In genomic region chr14:94075008-94075407, GRCh38 we compare ENCODE assay signal across 24 cellular contexts. TPM values are rescaled to one million over a fixed set of nuclear protein-coding genes. Genes with fewer than 3 reads are reported as not detected.
A peak's percentile ranks its signal among the peaks of the same experiment; 100 is the strongest.
DNase-seq lines count a peak whose midpoint lies in the region; ATAC-seq and TF ChIP-seq lines count a peak whose summit lies in the region.
"Had no signal": no experiment of that assay in that cellular context is flagged by ENCODE, and none has a peak within 500 bp of the region (broad histone marks: within the 10 kb centered on the region; RNA-seq: fewer than 3 reads in every experiment).

No MANE protein-coding gene starts in this region.

- peaks cover 29% of the 10 kb centered on the region for H3K9me3 Mint-ChIP-seq in activated CD4-positive, alpha-beta T cell treated with anti-CD3 and anti-CD28 coated beads for 36 hours (ENCODE audit: low read depth)
- H3K9me3 Mint-ChIP-seq in activated naive CD8-positive, alpha-beta T cell treated with anti-CD3 and anti-CD28 coated beads, Interleukin-2, amount 10 ng/mL, durations not matched to agents 7 days and 5 days, result peaks cover 26% of the 10 kb centered on the region
- peaks cover 0 to 7% of the 10 kb centered on the region in 2 donors for H3K9me3 Mint-ChIP-seq in natural killer cell

- no peak overlapping the region for H3K27ac ChIP-seq in HEK293 (ENCODE audit: extremely low read depth, low read depth, low read length)
- H3K27ac ChIP-seq: prostate gland, sigmoid colon, SK-N-MC, transverse colon had no signal

- peaks cover 3 to 48% of the 10 kb centered on the region in 2 experiments; a peak in 2 of 3 replicates for H3K36me3 ChIP-seq in HEK293 (ENCODE audit: control insufficient read depth in 2 of 2, insufficient read depth in 1 of 2, low read length in 2 of 2)
- H3K36me3 ChIP-seq: prostate gland had no signal

- TF ChIP-seq CTCF in HEK293 (tag by site-specific recombination; IDR thresholded peaks at IDR 0.05), result no peak
- TF ChIP-seq CTCF in natural killer cell (IDR thresholded peaks at IDR 0.05), result no peak

- no peaks in the 10 kb centered on the region for H3K27me3 Mint-ChIP-seq in activated CD4-positive, alpha-beta T cell treated with anti-CD3 and anti-CD28 coated beads for 36 hours
- H3K27me3 Mint-ChIP-seq in activated naive CD8-positive, alpha-beta T cell treated with anti-CD3 and anti-CD28 coated beads, Interleukin-2, amount 10 ng/mL, durations not matched to agents 7 days and 5 days, result no peaks in the 10 kb centered on the region
- no peaks in the 10 kb centered on the region for H3K27me3 Mint-ChIP-seq in natural killer cell (ENCODE audit: low read depth in 2 of 2)
- H3K27me3 Mint-ChIP-seq: activated CD4-positive, alpha-beta T cell treated with anti-CD3 and anti-CD28 coated beads, Interleukin-2, amount 10 ng/mL, durations not matched to agents 7 days and 5 days had no signal

- DNase-seq in activated CD4-positive, alpha-beta T cell treated with anti-CD3 and anti-CD28 coated beads for 36 hours, result no peak
- no peak for DNase-seq in activated CD4-positive, alpha-beta T cell treated with anti-CD3 and anti-CD28 coated beads, Interleukin-2, amount 50 U/mL, for 48 hours
- no peak for DNase-seq in activated naive CD8-positive, alpha-beta T cell treated with anti-CD3 and anti-CD28 coated beads, Interleukin-2, amount 10 ng/mL, durations not matched to agents 7 days and 5 days
- DNase-seq in natural killer cell, result no peak
- no peak for DNase-seq in epidermal melanocyte (ENCODE audit: insufficient read length, low spot score)
- no peak for DNase-seq in ureter (ENCODE audit: low spot score)
- DNase-seq: 8988T; activated CD4-positive, alpha-beta T cell treated with anti-CD3 and anti-CD28 coated beads, Interleukin-2, amount 10 ng/mL, durations not matched to agents 7 days and 5 days; activated CD8-positive, alpha-beta memory T cell treated with anti-CD3 and anti-CD28 coated beads, Interleukin-2, amount 50 U/mL, for 4 hours; activated naive CD4-positive, alpha-beta T cell; central memory CD4-positive, alpha-beta T cell; DMS53; NCI-H1048; NCI-H2029; NCI-H774; sigmoid colon; stimulated activated CD4-positive, alpha-beta T cell treated with anti-CD3 and anti-CD28 coated beads, Interleukin-15, amount 100 ng/mL, for 24 hours; transverse colon had no signal

- POLR2A ChIA-PET in activated CD4-positive, alpha-beta T cell treated with anti-CD3 and anti-CD28 coated beads for 36 hours (lab: Charles Lee), result no interaction called here
- POLR2A ChIA-PET in HEK293 (lab: Yijun Ruan, JAX), result no interaction called here
- POLR2A ChIA-PET in activated naive CD8-positive, alpha-beta T cell treated with anti-CD3 and anti-CD28 coated beads, Interleukin-2, amount 10 ng/mL, durations not matched to agents 7 days and 5 days (lab: Charles Lee), result no interaction called here

- CTCF ChIA-PET in activated CD4-positive, alpha-beta T cell treated with anti-CD3 and anti-CD28 coated beads for 36 hours (lab: Charles Lee), result interaction anchor here (2.0 kb wide), 1 partner anchor 39 kb away, joined by 5 read pairs; no protein-coding TSS in a partner anchor
- CTCF ChIA-PET in HEK293 (lab: Yijun Ruan, JAX), result interaction anchor here (0.8 kb wide), 1 partner anchor 38 kb away, joined by 3 read pairs; no protein-coding TSS in a partner anchor

- H3K4me3 ChIP-seq in HEK293 (ENCODE audit: low read depth, low read length), result no peak overlapping the region
- H3K4me3 ChIP-seq: lung, prostate gland, SK-N-MC, transverse colon had no signal

- peaks cover 63% of the 10 kb centered on the region for H3K4me1 Mint-ChIP-seq in activated CD4-positive, alpha-beta T cell treated with anti-CD3 and anti-CD28 coated beads for 36 hours
- peaks cover 35% of the 10 kb centered on the region for H3K4me1 Mint-ChIP-seq in activated naive CD8-positive, alpha-beta T cell treated with anti-CD3 and anti-CD28 coated beads, Interleukin-2, amount 10 ng/mL, durations not matched to agents 7 days and 5 days
- peaks cover 50 to 73% of the 10 kb centered on the region in 2 donors for H3K4me1 Mint-ChIP-seq in natural killer cell

- no peaks in the 10 kb centered on the region; the same call in 1 of the 2 replicates for H3K9me3 ChIP-seq in HEK293 (ENCODE audit: control insufficient read depth, insufficient read depth, low read depth, low read length)
- H3K9me3 ChIP-seq: prostate gland had no signal

- H3K27ac Mint-ChIP-seq in activated CD4-positive, alpha-beta T cell treated with anti-CD3 and anti-CD28 coated beads for 36 hours, result no peak overlapping the region
- H3K27ac Mint-ChIP-seq in activated naive CD8-positive, alpha-beta T cell treated with anti-CD3 and anti-CD28 coated beads, Interleukin-2, amount 10 ng/mL, durations not matched to agents 7 days and 5 days, result no peak overlapping the region
- H3K27ac Mint-ChIP-seq in natural killer cell, result peak overlapping the region in 1 of 2 donors; percentile 47
- H3K27ac Mint-ChIP-seq: activated CD4-positive, alpha-beta T cell treated with anti-CD3 and anti-CD28 coated beads, Interleukin-2, amount 10 ng/mL, durations not matched to agents 7 days and 5 days had no signal

- peak overlapping the region; percentile 48 for H3K4me3 Mint-ChIP-seq in activated CD4-positive, alpha-beta T cell treated with anti-CD3 and anti-CD28 coated beads for 36 hours
- H3K4me3 Mint-ChIP-seq in activated naive CD8-positive, alpha-beta T cell treated with anti-CD3 and anti-CD28 coated beads, Interleukin-2, amount 10 ng/mL, durations not matched to agents 7 days and 5 days, result peak overlapping the region; percentile 29
- H3K4me3 Mint-ChIP-seq in natural killer cell, result peak overlapping the region; percentile 41
- H3K4me3 Mint-ChIP-seq: activated CD4-positive, alpha-beta T cell treated with anti-CD3 and anti-CD28 coated beads, Interleukin-2, amount 10 ng/mL, durations not matched to agents 7 days and 5 days had no signal

- H3K36me3 Mint-ChIP-seq in activated CD4-positive, alpha-beta T cell treated with anti-CD3 and anti-CD28 coated beads for 36 hours (ENCODE audit: low read depth), result peaks cover 77% of the 10 kb centered on the region
- H3K36me3 Mint-ChIP-seq in activated naive CD8-positive, alpha-beta T cell treated with anti-CD3 and anti-CD28 coated beads, Interleukin-2, amount 10 ng/mL, durations not matched to agents 7 days and 5 days, result peaks cover 78% of the 10 kb centered on the region
- peaks cover 15% of the 10 kb centered on the region for H3K36me3 Mint-ChIP-seq in natural killer cell

- no peak for ATAC-seq in activated CD4-positive, alpha-beta T cell treated with anti-CD3 and anti-CD28 coated beads for 36 hours
- no peak for ATAC-seq in activated naive CD8-positive, alpha-beta T cell treated with anti-CD3 and anti-CD28 coated beads, Interleukin-2, amount 10 ng/mL, durations not matched to agents 7 days and 5 days (ENCODE audit: low read depth)
- ATAC-seq in natural killer cell (no peak), HG02763 (IDR thresholded peaks at IDR 0.05; ENCODE audit: unreplicated experiment) (no peak)

- intact Hi-C loops in activated CD4-positive, alpha-beta T cell treated with anti-CD3 and anti-CD28 coated beads for 36 hours (cut with DNase I, micrococcal nuclease), result loop anchor here in 1 of 2 experiments (10.0 kb wide), 1 partner anchor 270 kb away; no protein-coding TSS in a partner anchor
- intact Hi-C loops in natural killer cell (cut with micrococcal nuclease), result no loop called here

- H3K4me1 ChIP-seq in HEK293 (ENCODE audit: control insufficient read depth, insufficient read depth, low read length), result no peaks in the 10 kb centered on the region

TF ChIP-seq in HEK293, 187 proteins besides CTCF, POLR2A, EP300 and RAD21 (continues in another document):
- TF ChIP-seq, protein P1, sequence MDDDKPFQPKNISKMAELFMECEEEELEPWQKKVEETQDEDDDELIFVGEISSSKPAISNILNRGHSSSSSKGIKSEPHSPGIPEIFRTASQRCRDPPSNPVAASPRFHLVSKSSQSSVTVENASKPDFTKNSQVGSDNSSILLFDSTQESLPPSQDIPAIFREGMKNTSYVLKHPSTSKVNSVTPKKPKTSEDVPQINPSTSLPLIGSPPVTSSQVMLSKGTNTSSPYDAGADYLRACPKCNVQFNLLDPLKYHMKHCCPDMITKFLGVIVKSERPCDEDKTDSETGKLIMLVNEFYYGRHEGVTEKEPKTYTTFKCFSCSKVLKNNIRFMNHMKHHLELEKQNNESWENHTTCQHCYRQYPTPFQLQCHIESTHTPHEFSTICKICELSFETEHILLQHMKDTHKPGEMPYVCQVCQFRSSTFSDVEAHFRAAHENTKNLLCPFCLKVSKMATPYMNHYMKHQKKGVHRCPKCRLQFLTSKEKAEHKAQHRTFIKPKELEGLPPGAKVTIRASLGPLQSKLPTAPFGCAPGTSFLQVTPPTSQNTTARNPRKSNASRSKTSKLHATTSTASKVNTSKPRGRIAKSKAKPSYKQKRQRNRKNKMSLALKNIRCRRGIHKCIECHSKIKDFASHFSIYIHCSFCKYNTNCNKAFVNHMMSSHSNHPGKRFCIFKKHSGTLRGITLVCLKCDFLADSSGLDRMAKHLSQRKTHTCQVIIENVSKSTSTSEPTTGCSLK (tag by site-specific recombination; IDR thresholded peaks at IDR 0.05), result no peak

RNA-seq across cellular contexts. Expression of gene DDX24, which starts 6.0 kb away (rescaled TPM):
- 100 to 1,000 TPM; 259 to 390 TPM for total RNA-seq in activated CD4-positive, alpha-beta T cell treated with anti-CD3 and anti-CD28 coated beads for 36 hours
- 100 to 1,000 TPM; 232 to 237 TPM for total RNA-seq in activated naive CD8-positive, alpha-beta T cell treated with anti-CD3 and anti-CD28 coated beads, Interleukin-2, amount 10 ng/mL, durations not matched to agents 7 days and 5 days
- total RNA-seq in natural killer cell (100 to 1,000 TPM; 250 to 357 (median 296) TPM), ureter (191 TPM)

RNA-seq across cellular contexts. Expression of gene IFI27L1, which starts 6.1 kb away (rescaled TPM):
- total RNA-seq in activated CD4-positive, alpha-beta T cell treated with anti-CD3 and anti-CD28 coated beads for 36 hours, result 10 to 100 TPM; 22.3 to 27.1 TPM
- total RNA-seq in activated naive CD8-positive, alpha-beta T cell treated with anti-CD3 and anti-CD28 coated beads, Interleukin-2, amount 10 ng/mL, durations not matched to agents 7 days and 5 days, result 10 to 100 TPM; 36.1 to 39.8 TPM
- total RNA-seq in natural killer cell (10 to 100 TPM; 10.1 to 15.1 (median 12.1) TPM), ureter (9.4 TPM)

RNA-seq across cellular contexts. Expression of gene IFI27, which starts 35.5 kb away (rescaled TPM):
- total RNA-seq in activated CD4-positive, alpha-beta T cell treated with anti-CD3 and anti-CD28 coated beads for 36 hours, result 1 to 10 TPM; 3.0 to 3.1 TPM
- total RNA-seq in activated naive CD8-positive, alpha-beta T cell treated with anti-CD3 and anti-CD28 coated beads, Interleukin-2, amount 10 ng/mL, durations not matched to agents 7 days and 5 days, result 100 to 1,000 TPM; 237 to 274 TPM
- total RNA-seq in natural killer cell (1 to 10 TPM in 1 of 3 donors, under 1 TPM in 2; 0.47 to 1.3 (median 0.52) TPM), ureter (62.6 TPM)
- total RNA-seq: epithelial cell of proximal tubule had no signal

RNA-seq across cellular contexts. Expression of gene OTUB2, which starts 48.9 kb away (rescaled TPM):
- under 1 TPM; 0.75 to 0.93 TPM for total RNA-seq in activated CD4-positive, alpha-beta T cell treated with anti-CD3 and anti-CD28 coated beads for 36 hours
- under 1 TPM; 0.47 to 0.60 TPM for total RNA-seq in activated naive CD8-positive, alpha-beta T cell treated with anti-CD3 and anti-CD28 coated beads, Interleukin-2, amount 10 ng/mL, durations not matched to agents 7 days and 5 days
- total RNA-seq in natural killer cell, result under 1 TPM in 2 of 3 donors, not detected in 1; 0.09 to 0.13 TPM
- 1.6 TPM for total RNA-seq in ureter

RNA-seq across cellular contexts. Expression of gene IFI27L2, which starts 54.4 kb away (rescaled TPM):
- total RNA-seq in activated CD4-positive, alpha-beta T cell treated with anti-CD3 and anti-CD28 coated beads for 36 hours, result 10 to 100 TPM; 57.3 to 66.9 TPM
- total RNA-seq in activated naive CD8-positive, alpha-beta T cell treated with anti-CD3 and anti-CD28 coated beads, Interleukin-2, amount 10 ng/mL, durations not matched to agents 7 days and 5 days, result 10 to 100 TPM; 76.4 to 77.9 TPM
- 10 to 100 TPM; 36.3 to 55.1 (median 39.8) TPM for total RNA-seq in natural killer cell
- 29.1 TPM for total RNA-seq in ureter

Comparison
In these comparisons a context has a peak if more than half of its experiments do, and no peak if none do; other contexts are left out.
1. RNA of gene IFI27, which starts 35.5 kb away (total RNA-seq): 237 to 274 TPM in activated naive CD8-positive, alpha-beta T cell treated with anti-CD3 and anti-CD28 coated beads, Interleukin-2, amount 10 ng/mL, durations not matched to agents 7 days and 5 days and 62.6 TPM in ureter (single experiment); 3.0 to 3.1 TPM in activated CD4-positive, alpha-beta T cell treated with anti-CD3 and anti-CD28 coated beads for 36 hours and 0.47 to 1.3 TPM in natural killer cell; every median in the first group is over 10 times any median in the second.
2. Peak in every context shown above with its lines, with median percentiles within 50 percentile points of each other: H3K4me3 Mint-ChIP-seq.